1 cellular context compared by ENCODE assay signal in genomic region chr4:138773321-138773720, GRCh38.
TF ChIP-seq lines count a peak whose summit lies in the region.

No MANE protein-coding gene starts in this region.

TF ChIP-seq in K562, 482 proteins besides CTCF, POLR2A, EP300 and RAD21 (continued from another document and continues in another):
- TF ChIP-seq MNT (conservative IDR thresholded peaks at IDR 0.05) (0 out of 4 replicates have a peak, but pooled peaks of 1 of the 2 experiments have one; percentile 47), CEBPG (CRISPR knock-in tag; IDR thresholded peaks at IDR 0.05) (no peak), CEBPG (tag; conservative IDR thresholded peaks at IDR 0.05 in 1 of 2, IDR thresholded peaks at IDR 0.05 in 1 of 2) (no peak), MEF2A (IDR thresholded peaks at IDR 0.05; ENCODE audit: control insufficient read depth, low read depth, low read length) (no peak), MLX (CRISPR knock-in tag; conservative IDR thresholded peaks at IDR 0.05) (no peak), SREBF1 (IDR thresholded peaks at IDR 0.05; ENCODE audit: borderline replicate concordance, low read depth, low read length) (no peak), DPF2 (IDR thresholded peaks at IDR 0.05) (peak; percentile 91), ZNF263 (CRISPR knock-in tag; IDR thresholded peaks at IDR 0.05; ENCODE audit: borderline replicate concordance) (no peak), BMI1 (IDR thresholded peaks at IDR 0.05; ENCODE audit: low read length) (no peak), SIRT6 (IDR thresholded peaks at IDR 0.05; ENCODE audit: low read depth, low read length) (no peak), PYGO2 (tag; IDR thresholded peaks at IDR 0.05) (no peak), CHD7 (IDR thresholded peaks at IDR 0.05; ENCODE audit: low read depth, low read length) (no peak), MCM3 (IDR thresholded peaks at IDR 0.05) (no peak), ATF7 (IDR thresholded peaks at IDR 0.05) (no peak), ATF3 (IDR thresholded peaks at IDR 0.05) (no peak), ATF3 (CRISPR knock-in tag; conservative IDR thresholded peaks at IDR 0.05) (no peak), ARNT (IDR thresholded peaks at IDR 0.05) (0 out of 4 replicates have a peak, but pooled peaks of 1 of the 2 experiments have one; percentile 74), RBM15 (IDR thresholded peaks at IDR 0.05; ENCODE audit: insufficient read depth, low read length) (no peak), MECOM (CRISPR knock-in tag; IDR thresholded peaks at IDR 0.05) (no peak), L3MBTL2 (IDR thresholded peaks at IDR 0.05) (peak; percentile 14; the same call in 1 of the 2 replicates), TCF3 (CRISPR knock-in tag; IDR thresholded peaks at IDR 0.05) (peak; percentile 87), MTA2 (IDR thresholded peaks at IDR 0.05; ENCODE audit: low read depth) (peak; percentile 77), E2F4 (CRISPR knock-in tag; IDR thresholded peaks at IDR 0.05; ENCODE audit: low read depth) (no peak), SRSF9 (IDR thresholded peaks at IDR 0.05; ENCODE audit: borderline replicate concordance, low read depth, low read length) (no peak), SIN3A (IDR thresholded peaks at IDR 0.05; ENCODE audit: borderline replicate concordance in 2 of 2, control insufficient read depth in 1 of 2, low read depth in 2 of 2, low read length in 2 of 2) (no peak), BCL6 (CRISPR knock-in tag; IDR thresholded peaks at IDR 0.05) (no peak), ZC3H4 (CRISPR knock-in tag; IDR thresholded peaks at IDR 0.05; ENCODE audit: borderline replicate concordance) (no peak), CHAMP1 (IDR thresholded peaks at IDR 0.05) (no peak), CREB3L1 (IDR thresholded peaks at IDR 0.05; ENCODE audit: borderline replicate concordance, low read depth) (no peak), PHB (CRISPR knock-in tag; IDR thresholded peaks at IDR 0.05) (no peak), MEIS2 (IDR thresholded peaks at IDR 0.05; ENCODE audit: partially characterized antibody) (no peak), RCOR1 (IDR thresholded peaks at IDR 0.05; ENCODE audit: borderline replicate concordance in 1 of 2, low read depth in 2 of 2, low read length in 2 of 2) (peak in 1 of 2 experiments; percentile 60; a peak in 1 of 4 replicates), RFX7 (CRISPR knock-in tag; IDR thresholded peaks at IDR 0.05) (no peak), TAF9B (IDR thresholded peaks at IDR 0.05; ENCODE audit: partially characterized antibody) (peak; percentile 38), TRIM24 (IDR thresholded peaks at IDR 0.05) (peak; percentile 64 to 69; a peak in 2 of 4 replicates), HMBOX1 (IDR thresholded peaks at IDR 0.05) (no peak), KLF10 (CRISPR knock-in tag; IDR thresholded peaks at IDR 0.05) (no peak), POU5F1 (IDR thresholded peaks at IDR 0.05; ENCODE audit: borderline replicate concordance, low read depth, low read length, partially characterized antibody) (no peak), POLR3A (IDR thresholded peaks at IDR 0.05; ENCODE audit: borderline replicate concordance, extremely low read depth, insufficient read depth, insufficient read length) (no peak), PCBP2 (IDR thresholded peaks at IDR 0.05; ENCODE audit: low read depth, low read length, poor library complexity, severe bottlenecking) (no peak), KLF16 (IDR thresholded peaks at IDR 0.05) (peak; percentile 74), PML (IDR thresholded peaks at IDR 0.05; ENCODE audit: low read length) (peak; percentile 69), ZNF282 (CRISPR knock-in tag; IDR thresholded peaks at IDR 0.05) (no peak), THAP7 (CRISPR knock-in tag; IDR thresholded peaks at IDR 0.05) (no peak)
